1 cellular context compared by ENCODE assay signal in the genomic region with DNA sequence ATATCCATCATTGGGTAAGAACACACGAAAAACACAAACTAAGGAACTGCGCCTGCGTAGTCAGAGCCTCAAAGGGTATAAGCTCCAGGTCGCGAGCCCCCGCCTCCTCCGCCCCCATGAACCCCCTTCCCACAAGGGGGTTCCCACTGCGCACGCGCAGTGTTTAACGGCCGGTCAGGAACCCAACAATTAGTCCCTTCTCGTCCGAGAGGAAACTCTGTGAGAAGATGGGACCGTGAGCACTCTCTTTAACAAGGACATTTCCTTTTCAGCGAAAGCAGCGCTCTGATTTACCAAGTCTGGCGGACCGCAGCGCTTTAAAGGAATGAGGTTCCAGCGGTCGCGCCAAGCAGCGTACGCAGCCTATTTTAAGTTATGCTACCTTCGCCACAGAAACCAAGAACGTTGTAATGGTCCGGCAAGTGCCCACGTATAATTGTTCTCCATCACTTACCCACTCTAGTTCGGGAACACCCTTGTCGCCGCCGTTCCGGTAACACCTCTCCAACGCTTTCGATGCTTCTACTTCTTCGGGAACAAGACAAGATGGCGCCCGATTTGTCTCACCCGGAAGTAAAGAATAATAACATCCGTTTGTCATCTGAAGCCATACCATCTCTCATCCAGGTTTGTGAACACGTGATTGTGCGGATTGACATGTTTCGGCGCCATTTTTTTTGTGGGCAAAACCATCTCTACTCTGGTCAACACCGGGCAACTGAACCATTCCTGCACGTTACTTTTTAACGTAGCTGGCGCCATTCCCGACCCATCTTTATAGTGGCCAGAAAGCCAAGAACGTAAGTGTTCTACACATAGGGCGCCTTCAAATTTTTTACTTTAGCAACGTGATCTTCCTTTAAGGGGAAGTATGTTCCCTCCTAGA.
A peak's percentile ranks its signal among the peaks of the same experiment; 100 is the strongest.
TF ChIP-seq lines count a peak whose summit lies in the region.

A gene with protein sequence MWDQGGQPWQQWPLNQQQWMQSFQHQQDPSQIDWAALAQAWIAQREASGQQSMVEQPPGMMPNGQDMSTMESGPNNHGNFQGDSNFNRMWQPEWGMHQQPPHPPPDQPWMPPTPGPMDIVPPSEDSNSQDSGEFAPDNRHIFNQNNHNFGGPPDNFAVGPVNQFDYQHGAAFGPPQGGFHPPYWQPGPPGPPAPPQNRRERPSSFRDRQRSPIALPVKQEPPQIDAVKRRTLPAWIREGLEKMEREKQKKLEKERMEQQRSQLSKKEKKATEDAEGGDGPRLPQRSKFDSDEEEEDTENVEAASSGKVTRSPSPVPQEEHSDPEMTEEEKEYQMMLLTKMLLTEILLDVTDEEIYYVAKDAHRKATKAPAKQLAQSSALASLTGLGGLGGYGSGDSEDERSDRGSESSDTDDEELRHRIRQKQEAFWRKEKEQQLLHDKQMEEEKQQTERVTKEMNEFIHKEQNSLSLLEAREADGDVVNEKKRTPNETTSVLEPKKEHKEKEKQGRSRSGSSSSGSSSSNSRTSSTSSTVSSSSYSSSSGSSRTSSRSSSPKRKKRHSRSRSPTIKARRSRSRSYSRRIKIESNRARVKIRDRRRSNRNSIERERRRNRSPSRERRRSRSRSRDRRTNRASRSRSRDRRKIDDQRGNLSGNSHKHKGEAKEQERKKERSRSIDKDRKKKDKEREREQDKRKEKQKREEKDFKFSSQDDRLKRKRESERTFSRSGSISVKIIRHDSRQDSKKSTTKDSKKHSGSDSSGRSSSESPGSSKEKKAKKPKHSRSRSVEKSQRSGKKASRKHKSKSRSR (minus strand): TSS at position 548 of the 886 bp plus-strand sequence. CDS start 10,649 bp downstream, outside the sequence.

TF ChIP-seq in K562, 482 proteins besides CTCF, POLR2A, EP300 and RAD21 (continued from another document):
- TF ChIP-seq ZKSCAN1 (IDR thresholded peaks at IDR 0.05; ENCODE audit: low read depth, low read length) (no peak), FOXA3 (CRISPR knock-in tag; conservative IDR thresholded peaks at IDR 0.05 in 1 of 2, IDR thresholded peaks at IDR 0.05 in 1 of 2) (no peak), NCOA6 (IDR thresholded peaks at IDR 0.05) (no peak), ZBTB1 (CRISPR knock-in tag; IDR thresholded peaks at IDR 0.05; ENCODE audit: borderline replicate concordance, low read depth) (no peak), FOXM1 (IDR thresholded peaks at IDR 0.05; ENCODE audit: low read depth) (peak; percentile 33; the same call in 1 of the 2 replicates), FOXM1 (CRISPR knock-in tag; IDR thresholded peaks at IDR 0.05; ENCODE audit: low read depth) (no peak)
